1 cellular context compared by ENCODE assay signal in genomic region chr1:212792396-212792908, GRCh38.
TF ChIP-seq lines count a peak whose summit lies in the region.

No MANE protein-coding gene starts in this region.

TF ChIP-seq in GM12878, 131 proteins besides CTCF, POLR2A, EP300 and RAD21:
- TF ChIP-seq ZNF592 (IDR thresholded peaks at IDR 0.05) (no peak), RCOR1 (conservative IDR thresholded peaks at IDR 0.05; ENCODE audit: low read depth, low read length) (no peak), FOXK2 (IDR thresholded peaks at IDR 0.05) (no peak), USF2 (IDR thresholded peaks at IDR 0.05; ENCODE audit: borderline replicate concordance, low read depth, low read length) (no peak), EED (IDR thresholded peaks at IDR 0.05; ENCODE audit: low read depth) (no peak), IRF3 (IDR thresholded peaks at IDR 0.05) (no peak), IRF5 (IDR thresholded peaks at IDR 0.05; ENCODE audit: borderline replicate concordance) (no peak), TCF3 (IDR thresholded peaks at IDR 0.05; ENCODE audit: borderline replicate concordance, insufficient read depth, low read depth, low read length) (no peak)
